ENCODE assay signal across 1 cellular context in genomic region chr11:65170058-65170534, GRCh38.
TF ChIP-seq lines count a peak whose summit lies in the region.

SPDYC (plus strand) TSS chr11:65170233; CDS start chr11:65171358, 1,125 bp downstream.

TF ChIP-seq in K562, 482 proteins besides CTCF, POLR2A, EP300 and RAD21 (continued from another document and continues in another):
- TF ChIP-seq ZNF407 (IDR thresholded peaks at IDR 0.05; ENCODE audit: low read depth) (no peak), YY1 (IDR thresholded peaks at IDR 0.05; ENCODE audit: borderline replicate concordance in 1 of 3, control insufficient read depth in 1 of 3, extremely low read depth in 1 of 3, insufficient read depth in 3 of 3, insufficient read length in 1 of 3, insufficient replicate concordance in 2 of 3, low read depth in 1 of 3, low read length in 2 of 3) (peak in 1 of 3 experiments; percentile 70), NCOR1 (IDR thresholded peaks at IDR 0.05) (peak; percentile 46; the same call in 1 of the 2 replicates), NFIC (IDR thresholded peaks at IDR 0.05) (peak; percentile 69), RFX1 (IDR thresholded peaks at IDR 0.05) (no peak), ZNF668 (CRISPR knock-in tag; IDR thresholded peaks at IDR 0.05) (no peak), CBFA2T3 (IDR thresholded peaks at IDR 0.05) (no peak), ZNF780A (CRISPR knock-in tag; IDR thresholded peaks at IDR 0.05) (no peak), NR2C2 (CRISPR knock-in tag; IDR thresholded peaks at IDR 0.05) (no peak), NR2C2 (tag; IDR thresholded peaks at IDR 0.05) (no peak), ZNF263 (CRISPR knock-in tag; IDR thresholded peaks at IDR 0.05; ENCODE audit: borderline replicate concordance) (0 out of 2 replicates have a peak, but pooled peaks have one; percentile 33), CBX5 (IDR thresholded peaks at IDR 0.05; ENCODE audit: borderline replicate concordance, low read depth) (no peak), MAX (CRISPR knock-in tag; IDR thresholded peaks at IDR 0.05) (no peak), CLOCK (CRISPR knock-in tag; IDR thresholded peaks at IDR 0.05; ENCODE audit: borderline replicate concordance) (no peak), MTA1 (IDR thresholded peaks at IDR 0.05; ENCODE audit: borderline replicate concordance) (no peak), LARP7 (IDR thresholded peaks at IDR 0.05) (no peak), XRCC4 (IDR thresholded peaks at IDR 0.05; ENCODE audit: extremely low read depth, insufficient read depth, insufficient read length) (no peak), ZNF511 (CRISPR knock-in tag; IDR thresholded peaks at IDR 0.05) (peak; percentile 76; the same call in 1 of the 2 replicates), DACH1 (IDR thresholded peaks at IDR 0.05; ENCODE audit: partially characterized antibody) (peak; percentile 21), BRCA1 (IDR thresholded peaks at IDR 0.05) (no peak), BRCA1 (CRISPR knock-in tag; IDR thresholded peaks at IDR 0.05) (no peak), ZNF311 (CRISPR knock-in tag; IDR thresholded peaks at IDR 0.05) (no peak), KAT8 (IDR thresholded peaks at IDR 0.05; ENCODE audit: low read depth) (no peak), CC2D1A (IDR thresholded peaks at IDR 0.05) (no peak), CBX1 (IDR thresholded peaks at IDR 0.05; ENCODE audit: low read depth) (peak; percentile 94), PTRF (tag; IDR thresholded peaks at IDR 0.05) (no peak), CCNT2 (IDR thresholded peaks at IDR 0.05; ENCODE audit: borderline replicate concordance, extremely low read depth, insufficient read length, low read depth, low read length) (peak; percentile 45), MYNN (IDR thresholded peaks at IDR 0.05) (peak; percentile 73), MYNN (CRISPR knock-in tag; IDR thresholded peaks at IDR 0.05) (no peak), NCOA1 (IDR thresholded peaks at IDR 0.05; ENCODE audit: low read depth) (no peak), ZNF354B (CRISPR knock-in tag; IDR thresholded peaks at IDR 0.05) (no peak), ZBTB2 (IDR thresholded peaks at IDR 0.05) (no peak), TOE1 (IDR thresholded peaks at IDR 0.05; ENCODE audit: borderline replicate concordance) (peak; percentile 30; the same call in 1 of the 2 replicates), TOE1 (CRISPR knock-in tag; IDR thresholded peaks at IDR 0.05; ENCODE audit: borderline replicate concordance, low read depth) (0 out of 2 replicates have a peak, but pooled peaks have one; percentile 14), HLTF (IDR thresholded peaks at IDR 0.05) (no peak), ZBTB12 (CRISPR knock-in tag; IDR thresholded peaks at IDR 0.05) (no peak), SOX6 (IDR thresholded peaks at IDR 0.05) (peak; percentile 20; the same call in 1 of the 2 replicates), SETDB1 (IDR thresholded peaks at IDR 0.05; ENCODE audit: low read length) (no peak), SREBF2 (CRISPR knock-in tag; IDR thresholded peaks at IDR 0.05) (no peak), ZFP36 (IDR thresholded peaks at IDR 0.05; ENCODE audit: low read depth, low read length, partially characterized antibody) (no peak), TEAD1 (CRISPR knock-in tag; IDR thresholded peaks at IDR 0.05) (0 out of 4 replicates have a peak, but pooled peaks of 1 of the 2 experiments have one; percentile 30), MBD2 (IDR thresholded peaks at IDR 0.05; ENCODE audit: borderline replicate concordance, low read depth) (peak; percentile 67), ATF6 (CRISPR knock-in tag; IDR thresholded peaks at IDR 0.05) (0 out of 2 replicates have a peak, but pooled peaks have one; percentile 80), DIDO1 (tag; IDR thresholded peaks at IDR 0.05; ENCODE audit: low read depth) (no peak), ZBTB5 (IDR thresholded peaks at IDR 0.05) (no peak)
